Comparison of ENCODE assay signal across 1 cellular context in the genomic region with DNA sequence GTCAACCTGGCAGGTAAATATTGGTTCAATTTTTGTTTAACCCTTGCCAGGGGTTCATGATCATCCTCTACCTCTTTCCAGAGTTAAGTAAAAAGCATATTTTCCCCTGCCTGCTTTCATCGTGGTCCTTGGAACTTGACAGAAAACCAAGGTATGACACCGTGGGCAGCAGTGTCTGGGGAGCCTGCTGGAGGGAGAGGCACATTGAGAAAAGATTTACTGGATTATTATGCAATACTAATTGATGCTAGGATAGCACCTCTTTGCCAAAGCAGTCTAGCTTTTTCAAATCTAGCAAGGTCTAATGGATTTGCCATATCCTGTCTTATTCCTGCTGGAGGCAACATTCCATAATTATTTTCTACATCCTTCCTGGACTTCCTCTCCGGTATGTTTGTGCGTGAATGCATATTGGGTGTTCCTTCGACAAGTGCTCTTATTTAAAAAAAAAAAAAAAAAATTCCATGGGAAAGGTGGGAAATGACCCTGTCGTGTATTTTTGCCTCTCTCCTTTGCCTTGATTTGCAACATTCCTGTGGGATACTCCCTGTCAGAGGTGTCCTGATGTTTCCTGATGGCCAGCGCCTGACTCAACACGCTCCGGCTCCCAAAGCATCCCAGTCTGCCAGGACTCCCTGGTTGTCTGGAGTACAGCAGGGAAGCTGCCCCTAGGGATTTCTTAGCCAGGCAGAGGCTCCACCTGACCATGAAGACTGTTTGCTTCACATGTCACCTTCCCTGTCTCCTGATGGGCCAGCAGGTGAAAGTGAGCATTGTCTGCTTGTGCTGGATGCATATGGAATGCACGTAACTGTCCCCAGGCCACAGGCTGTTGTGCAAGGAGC.
TF ChIP-seq lines count a peak whose summit lies in the region.

No MANE protein-coding gene starts in this region.

TF ChIP-seq in K562, 482 proteins besides CTCF, POLR2A, EP300 and RAD21 (continued from another document):
- TF ChIP-seq, protein P1, sequence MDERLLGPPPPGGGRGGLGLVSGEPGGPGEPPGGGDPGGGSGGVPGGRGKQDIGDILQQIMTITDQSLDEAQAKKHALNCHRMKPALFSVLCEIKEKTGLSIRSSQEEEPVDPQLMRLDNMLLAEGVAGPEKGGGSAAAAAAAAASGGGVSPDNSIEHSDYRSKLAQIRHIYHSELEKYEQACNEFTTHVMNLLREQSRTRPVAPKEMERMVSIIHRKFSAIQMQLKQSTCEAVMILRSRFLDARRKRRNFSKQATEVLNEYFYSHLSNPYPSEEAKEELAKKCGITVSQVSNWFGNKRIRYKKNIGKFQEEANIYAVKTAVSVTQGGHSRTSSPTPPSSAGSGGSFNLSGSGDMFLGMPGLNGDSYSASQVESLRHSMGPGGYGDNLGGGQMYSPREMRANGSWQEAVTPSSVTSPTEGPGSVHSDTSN (CRISPR knock-in tag; IDR thresholded peaks at IDR 0.05; ENCODE audit: low read depth), result no peak
- TF ChIP-seq, protein P1 (tag; conservative IDR thresholded peaks at IDR 0.05; ENCODE audit: low read depth), result peak; percentile 52
- TF ChIP-seq, protein P2, sequence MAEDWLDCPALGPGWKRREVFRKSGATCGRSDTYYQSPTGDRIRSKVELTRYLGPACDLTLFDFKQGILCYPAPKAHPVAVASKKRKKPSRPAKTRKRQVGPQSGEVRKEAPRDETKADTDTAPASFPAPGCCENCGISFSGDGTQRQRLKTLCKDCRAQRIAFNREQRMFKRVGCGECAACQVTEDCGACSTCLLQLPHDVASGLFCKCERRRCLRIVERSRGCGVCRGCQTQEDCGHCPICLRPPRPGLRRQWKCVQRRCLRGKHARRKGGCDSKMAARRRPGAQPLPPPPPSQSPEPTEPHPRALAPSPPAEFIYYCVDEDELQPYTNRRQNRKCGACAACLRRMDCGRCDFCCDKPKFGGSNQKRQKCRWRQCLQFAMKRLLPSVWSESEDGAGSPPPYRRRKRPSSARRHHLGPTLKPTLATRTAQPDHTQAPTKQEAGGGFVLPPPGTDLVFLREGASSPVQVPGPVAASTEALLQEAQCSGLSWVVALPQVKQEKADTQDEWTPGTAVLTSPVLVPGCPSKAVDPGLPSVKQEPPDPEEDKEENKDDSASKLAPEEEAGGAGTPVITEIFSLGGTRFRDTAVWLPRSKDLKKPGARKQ (CRISPR knock-in tag; IDR thresholded peaks at IDR 0.05), result no peak
- TF ChIP-seq, protein P3, sequence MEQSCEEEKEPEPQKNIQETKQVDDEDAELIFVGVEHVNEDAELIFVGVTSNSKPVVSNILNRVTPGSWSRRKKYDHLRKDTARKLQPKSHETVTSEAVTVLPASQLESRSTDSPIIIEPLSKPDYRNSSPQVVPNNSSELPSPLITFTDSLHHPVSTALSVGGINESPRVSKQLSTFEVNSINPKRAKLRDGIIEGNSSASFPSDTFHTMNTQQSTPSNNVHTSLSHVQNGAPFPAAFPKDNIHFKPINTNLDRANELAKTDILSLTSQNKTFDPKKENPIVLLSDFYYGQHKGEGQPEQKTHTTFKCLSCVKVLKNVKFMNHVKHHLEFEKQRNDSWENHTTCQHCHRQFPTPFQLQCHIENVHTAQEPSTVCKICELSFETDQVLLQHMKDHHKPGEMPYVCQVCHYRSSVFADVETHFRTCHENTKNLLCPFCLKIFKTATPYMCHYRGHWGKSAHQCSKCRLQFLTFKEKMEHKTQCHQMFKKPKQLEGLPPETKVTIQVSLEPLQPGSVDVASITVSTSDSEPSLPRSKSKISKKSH (CRISPR knock-in tag; IDR thresholded peaks at IDR 0.05), result no peak
- no peak for TF ChIP-seq RFX5 (IDR thresholded peaks at IDR 0.05; ENCODE audit: low read depth, low read length)
- TF ChIP-seq EHMT2 (IDR thresholded peaks at IDR 0.05), result no peak
- TF ChIP-seq, protein P4, sequence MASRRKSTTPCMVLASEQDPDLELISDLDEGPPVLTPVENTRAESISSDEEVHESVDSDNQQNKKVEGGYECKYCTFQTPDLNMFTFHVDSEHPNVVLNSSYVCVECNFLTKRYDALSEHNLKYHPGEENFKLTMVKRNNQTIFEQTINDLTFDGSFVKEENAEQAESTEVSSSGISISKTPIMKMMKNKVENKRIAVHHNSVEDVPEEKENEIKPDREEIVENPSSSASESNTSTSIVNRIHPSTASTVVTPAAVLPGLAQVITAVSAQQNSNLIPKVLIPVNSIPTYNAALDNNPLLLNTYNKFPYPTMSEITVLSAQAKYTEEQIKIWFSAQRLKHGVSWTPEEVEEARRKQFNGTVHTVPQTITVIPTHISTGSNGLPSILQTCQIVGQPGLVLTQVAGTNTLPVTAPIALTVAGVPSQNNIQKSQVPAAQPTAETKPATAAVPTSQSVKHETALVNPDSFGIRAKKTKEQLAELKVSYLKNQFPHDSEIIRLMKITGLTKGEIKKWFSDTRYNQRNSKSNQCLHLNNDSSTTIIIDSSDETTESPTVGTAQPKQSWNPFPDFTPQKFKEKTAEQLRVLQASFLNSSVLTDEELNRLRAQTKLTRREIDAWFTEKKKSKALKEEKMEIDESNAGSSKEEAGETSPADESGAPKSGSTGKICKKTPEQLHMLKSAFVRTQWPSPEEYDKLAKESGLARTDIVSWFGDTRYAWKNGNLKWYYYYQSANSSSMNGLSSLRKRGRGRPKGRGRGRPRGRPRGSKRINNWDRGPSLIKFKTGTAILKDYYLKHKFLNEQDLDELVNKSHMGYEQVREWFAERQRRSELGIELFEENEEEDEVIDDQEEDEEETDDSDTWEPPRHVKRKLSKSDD (conservative IDR thresholded peaks at IDR 0.05; ENCODE audit: low read length), result no peak
- TF ChIP-seq RBFOX2 (IDR thresholded peaks at IDR 0.05; ENCODE audit: low read depth, low read length), result no peak
- TF ChIP-seq, protein P5, sequence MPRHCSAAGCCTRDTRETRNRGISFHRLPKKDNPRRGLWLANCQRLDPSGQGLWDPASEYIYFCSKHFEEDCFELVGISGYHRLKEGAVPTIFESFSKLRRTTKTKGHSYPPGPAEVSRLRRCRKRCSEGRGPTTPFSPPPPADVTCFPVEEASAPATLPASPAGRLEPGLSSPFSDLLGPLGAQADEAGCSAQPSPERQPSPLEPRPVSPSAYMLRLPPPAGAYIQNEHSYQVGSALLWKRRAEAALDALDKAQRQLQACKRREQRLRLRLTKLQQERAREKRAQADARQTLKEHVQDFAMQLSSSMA (CRISPR knock-in tag; IDR thresholded peaks at IDR 0.05), result 0 out of 2 replicates have a peak, but pooled peaks have one; percentile 29
- peak in 1 of 2 experiments; percentile 21; a peak in 1 of 4 replicates for TF ChIP-seq TEAD1 (CRISPR knock-in tag; IDR thresholded peaks at IDR 0.05)
- TF ChIP-seq, protein P6, sequence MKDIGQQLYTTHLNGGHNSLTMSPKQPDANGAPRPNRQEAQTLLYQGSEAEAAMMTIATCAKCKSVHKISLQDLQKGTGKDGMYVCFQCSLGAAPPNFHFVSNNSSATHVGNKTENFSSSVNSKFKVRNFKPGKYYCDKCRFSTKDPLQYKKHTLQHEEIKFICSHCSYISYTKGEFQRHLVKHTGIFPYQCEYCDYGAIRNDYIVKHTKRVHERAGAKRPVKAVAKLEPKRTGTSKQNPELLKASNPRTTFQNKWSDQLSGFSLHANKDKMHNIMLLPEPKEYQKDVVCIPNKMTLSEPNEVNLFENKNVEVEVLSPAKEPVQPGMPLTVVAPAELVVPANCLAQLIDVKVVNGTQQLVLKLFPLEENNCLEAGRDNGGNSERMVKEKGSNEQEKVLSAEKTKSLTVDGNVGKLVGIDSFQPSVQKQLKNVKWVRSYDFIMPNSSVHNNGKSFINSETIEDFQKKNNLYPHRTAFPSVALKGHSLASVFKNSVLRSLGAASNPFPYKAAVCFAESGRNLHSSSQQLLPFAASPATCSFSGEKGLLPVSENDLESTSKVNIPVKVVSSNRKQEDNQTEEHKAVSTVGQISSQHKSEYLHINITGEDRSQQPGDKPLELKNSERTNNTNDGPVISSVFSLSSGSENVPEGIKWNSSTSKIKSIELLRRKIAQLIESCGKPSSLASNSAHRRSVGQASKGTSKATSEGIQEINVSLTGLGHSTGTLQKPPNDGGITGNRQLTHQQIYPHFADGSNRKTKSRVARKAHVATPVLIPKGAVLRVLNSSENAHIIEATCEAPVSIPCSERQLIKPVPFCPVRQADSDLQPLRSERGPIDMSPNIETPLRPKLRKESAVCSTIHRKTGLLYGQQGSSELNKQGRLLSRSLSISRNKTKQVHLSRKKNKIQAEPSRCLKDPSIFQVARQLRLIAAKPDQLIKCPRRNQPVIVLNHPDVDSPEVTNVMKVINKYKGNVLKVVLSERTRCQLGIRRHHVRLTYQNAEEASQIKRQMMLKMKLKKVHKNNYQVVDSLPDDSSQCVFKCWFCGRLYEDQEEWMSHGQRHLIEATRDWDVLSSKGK (CRISPR knock-in tag; IDR thresholded peaks at IDR 0.05), result no peak; the same call in 1 of the 2 replicates
- TF ChIP-seq RCOR1 (IDR thresholded peaks at IDR 0.05; ENCODE audit: borderline replicate concordance in 1 of 2, low read depth in 2 of 2, low read length in 2 of 2), result 0 out of 4 replicates have a peak, but pooled peaks of 1 of the 2 experiments have one; percentile 35
- TF ChIP-seq, protein P7, sequence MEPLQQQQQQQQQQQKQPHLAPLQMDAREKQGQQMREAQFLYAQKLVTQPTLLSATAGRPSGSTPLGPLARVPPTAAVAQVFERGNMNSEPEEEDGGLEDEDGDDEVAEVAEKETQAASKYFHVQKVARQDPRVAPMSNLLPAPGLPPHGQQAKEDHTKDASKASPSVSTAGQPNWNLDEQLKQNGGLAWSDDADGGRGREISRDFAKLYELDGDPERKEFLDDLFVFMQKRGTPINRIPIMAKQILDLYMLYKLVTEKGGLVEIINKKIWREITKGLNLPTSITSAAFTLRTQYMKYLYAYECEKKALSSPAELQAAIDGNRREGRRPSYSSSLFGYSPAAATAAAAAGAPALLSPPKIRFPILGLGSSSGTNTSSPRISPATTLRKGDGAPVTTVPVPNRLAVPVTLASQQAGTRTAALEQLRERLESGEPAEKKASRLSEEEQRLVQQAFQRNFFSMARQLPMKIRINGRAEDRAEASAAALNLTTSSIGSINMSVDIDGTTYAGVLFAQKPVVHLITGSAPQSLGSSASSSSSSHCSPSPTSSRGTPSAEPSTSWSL (CRISPR knock-in tag; IDR thresholded peaks at IDR 0.05; ENCODE audit: borderline replicate concordance), result no peak
- peak; percentile 35; the same call in 1 of the 2 replicates for TF ChIP-seq ERF (CRISPR knock-in tag; IDR thresholded peaks at IDR 0.05)
- no peak for TF ChIP-seq KDM4B (IDR thresholded peaks at IDR 0.05; ENCODE audit: borderline replicate concordance in 2 of 2, low read depth in 1 of 2)
- peak; percentile 78; the same call in 1 of the 2 replicates for TF ChIP-seq HEY1 (CRISPR knock-in tag; IDR thresholded peaks at IDR 0.05; ENCODE audit: borderline replicate concordance)
- TF ChIP-seq MECOM (CRISPR knock-in tag; IDR thresholded peaks at IDR 0.05), result no peak
- TF ChIP-seq HDAC3 (IDR thresholded peaks at IDR 0.05; ENCODE audit: borderline replicate concordance, partially characterized antibody), result no peak
- no peak for TF ChIP-seq ZNF217 (CRISPR knock-in tag; IDR thresholded peaks at IDR 0.05)
TF ChIP-seq in K562: peak in this region for 55.
